In genomic region chr6:112218563-112218962, GRCh38 we compare ENCODE assay signal across 10 cellular contexts. TPM values are rescaled to one million over a fixed set of nuclear protein-coding genes. Genes with fewer than 3 reads are reported as not detected.
DNase-seq lines count a peak whose midpoint lies in the region; ATAC-seq and TF ChIP-seq lines count a peak whose summit lies in the region.
"Had no signal": no experiment of that assay in that cellular context is flagged by ENCODE, and none has a peak within 500 bp of the region (broad histone marks: within the 10 kb centered on the region; RNA-seq: fewer than 3 reads in every experiment).

No MANE protein-coding gene starts in this region.

- no peak overlapping the region for H3K4me2 ChIP-seq in GM23338

- no peak for TF ChIP-seq POLR2A in thyroid gland (IDR thresholded peaks at IDR 0.05)

- 26 to 41% methylated on average over 5 of the region's 5 CpGs for WGBS in thyroid gland, 2 donors

- peaks cover 6 to 27% of the 10 kb centered on the region in 2 donors for H3K4me1 ChIP-seq in thyroid gland
- peaks cover 18% of the 10 kb centered on the region for H3K4me1 ChIP-seq in GM23338 (ENCODE audit: insufficient read depth)

- no peak overlapping the region for H3K4me3 Mint-ChIP-seq in GM23338
- no peak overlapping the region for H3K4me3 Mint-ChIP-seq in activated T-cell treated with anti-CD3 and anti-CD28 coated beads, Interleukin-2, amount 50 U/mL, for 4 hours
- H3K4me3 Mint-ChIP-seq: effector memory CD8-positive, alpha-beta T cell had no signal

- ATAC-seq in GM23338 (no peak), GM19455 (IDR thresholded peaks at IDR 0.05; ENCODE audit: unreplicated experiment) (no peak)
- no peak for ATAC-seq in activated T-cell treated with anti-CD3 and anti-CD28 coated beads, Interleukin-2, amount 50 U/mL, for 4 hours
- ATAC-seq: effector memory CD8-positive, alpha-beta T cell had no signal

- H3K36me3 Mint-ChIP-seq in GM23338 (ENCODE audit: low read depth), result no peaks in the 10 kb centered on the region
- no peaks in the 10 kb centered on the region for H3K36me3 Mint-ChIP-seq in activated T-cell treated with anti-CD3 and anti-CD28 coated beads, Interleukin-2, amount 50 U/mL, for 4 hours (ENCODE audit: insufficient read depth)

- H3K36me3 ChIP-seq in thyroid gland, result no peaks in the 10 kb centered on the region
- no peaks in the 10 kb centered on the region for H3K36me3 ChIP-seq in GM23338 (ENCODE audit: insufficient read depth)

- TF ChIP-seq CTCF in thyroid gland (IDR thresholded peaks at IDR 0.05) (no peak), GM23338 (conservative IDR thresholded peaks at IDR 0.05; ENCODE audit: low read depth in 2 of 2) (no peak)

- H3K27me3 ChIP-seq in thyroid gland (no peaks in the 10 kb centered on the region), GM23338 (ENCODE audit: insufficient read depth) (no peaks in the 10 kb centered on the region)

- peaks cover 19% of the 10 kb centered on the region for H3K4me1 Mint-ChIP-seq in GM23338
- H3K4me1 Mint-ChIP-seq in activated T-cell treated with anti-CD3 and anti-CD28 coated beads, Interleukin-2, amount 50 U/mL, for 4 hours (ENCODE audit: low read depth), result no peaks in the 10 kb centered on the region

- H3K9me3 Mint-ChIP-seq in GM23338, result no peaks in the 10 kb centered on the region
- no peaks in the 10 kb centered on the region for H3K9me3 Mint-ChIP-seq in activated T-cell treated with anti-CD3 and anti-CD28 coated beads, Interleukin-2, amount 50 U/mL, for 4 hours
- H3K9me3 Mint-ChIP-seq: effector memory CD8-positive, alpha-beta T cell had no signal

- no peak overlapping the region for H2AFZ ChIP-seq in GM23338

- no peak overlapping the region for H3K27ac Mint-ChIP-seq in GM23338
- H3K27ac Mint-ChIP-seq: effector memory CD8-positive, alpha-beta T cell had no signal

- intact Hi-C loops in thyroid gland (cut with DNase I), result no loop called here

- H3F3A ChIP-seq in GM23338 (replicated peaks; ENCODE audit: low read depth), result no peaks in the 10 kb centered on the region

- H3K27me3 Mint-ChIP-seq in GM23338 (ENCODE audit: insufficient read depth, low read depth, poor library complexity), result peaks cover 3% of the 10 kb centered on the region
- H3K27me3 Mint-ChIP-seq in activated T-cell treated with anti-CD3 and anti-CD28 coated beads, Interleukin-2, amount 50 U/mL, for 4 hours (ENCODE audit: low read depth), result peaks cover 7% of the 10 kb centered on the region

- H4K20me1 ChIP-seq in GM23338 (replicated peaks; ENCODE audit: insufficient read depth), result no peaks in the 10 kb centered on the region

- H3K27ac ChIP-seq in thyroid gland (peak overlapping the region in 2 of 3 donors; percentile 12 to 34), GM23338 (ENCODE audit: low read depth) (no peak overlapping the region)

- DNase-seq in NCI-H2227 (lab: John Stamatoyannopoulos, UW; ENCODE audit: unreplicated experiment) (peak; percentile 40), cerebellar cortex (ENCODE audit: low spot score) (peak; percentile 39), iris pigment epithelial cell (ENCODE audit: low read depth) (peak; percentile 53), thyroid gland (peak; percentile 62 to 74), GM23338 (ENCODE audit: low spot score) (no peak), retina (no peak)
- DNase-seq in activated T-cell treated with anti-CD3 and anti-CD28 coated beads, Interleukin-2, amount 50 U/mL, for 4 hours, result no peak
- DNase-seq: effector memory CD8-positive, alpha-beta T cell; NCI-H2029 had no signal

- H3K9me3 ChIP-seq in thyroid gland, result no peaks in the 10 kb centered on the region

- H3K9me2 ChIP-seq in GM23338 (ENCODE audit: insufficient read depth), result no peaks in the 10 kb centered on the region

- H3K79me2 ChIP-seq in GM23338 (replicated peaks; ENCODE audit: insufficient read depth), result no peaks in the 10 kb centered on the region

- H3K4me3 ChIP-seq in thyroid gland (replicated peaks in 1 of 3) (no peak overlapping the region), GM23338 (no peak overlapping the region)

TF ChIP-seq in GM23338, 12 proteins besides CTCF, POLR2A, EP300 and RAD21 (continues in another document):
- TF ChIP-seq EZH2 (IDR thresholded peaks at IDR 0.05; ENCODE audit: low read depth, unreplicated experiment), result no peak
- no peak for TF ChIP-seq ZNF114 (CRISPR knock-in tag; IDR thresholded peaks at IDR 0.05)
- TF ChIP-seq STAT1 (IDR thresholded peaks at IDR 0.05; ENCODE audit: unreplicated experiment), result no peak
- TF ChIP-seq POLR2AphosphoS5 (IDR thresholded peaks at IDR 0.05; ENCODE audit: low read depth), result no peak
- TF ChIP-seq ETS1 (IDR thresholded peaks at IDR 0.05), result no peak
- no peak for TF ChIP-seq EZH2phosphoT487 (IDR thresholded peaks at IDR 0.05; ENCODE audit: unreplicated experiment)
- TF ChIP-seq JUNB (IDR thresholded peaks at IDR 0.05; ENCODE audit: unreplicated experiment), result no peak
- TF ChIP-seq ZNF331 (CRISPR knock-in tag; IDR thresholded peaks at IDR 0.05; ENCODE audit: low read depth), result no peak
- no peak for TF ChIP-seq CREB1 (CRISPR knock-in tag; IDR thresholded peaks at IDR 0.05; ENCODE audit: low read depth)
- TF ChIP-seq NANOG (IDR thresholded peaks at IDR 0.05; ENCODE audit: borderline replicate concordance), result no peak
- no peak for TF ChIP-seq REST (IDR thresholded peaks at IDR 0.05; ENCODE audit: unreplicated experiment)

RNA-seq across cellular contexts. Expression of gene LAMA4, which starts 35.8 kb away (rescaled TPM):
- total RNA-seq in thyroid gland, result 10 to 100 TPM; 29.9 to 40.0 (median 35.3) TPM
- 1.7 and 4.9 TPM in 2 replicates for total RNA-seq in GM23338 (2014; rRNA removed; shearing (Covaris generic))
- 2.8 TPM in 2 replicates for polyA plus RNA-seq in GM23338 (2016; fragmentation: Nextera tagmentation; extraction: Ambion mirVana)
- under 1 TPM in 2 of 3 donors, not detected in 1; 0.30 to 0.34 TPM for total RNA-seq in activated T-cell treated with anti-CD3 and anti-CD28 coated beads, Interleukin-2, amount 50 U/mL, for 4 hours

Comparison
In these comparisons a context has a peak if more than half of its experiments do, and no peak if none do; other contexts are left out.
1. DNase-seq: peak in NCI-H2227 (single experiment), cerebellar cortex (single experiment), iris pigment epithelial cell (single experiment) and thyroid gland (2 of 2); none in GM23338 (single experiment), activated T-cell treated with anti-CD3 and anti-CD28 coated beads, Interleukin-2, amount 50 U/mL, for 4 hours (single experiment) and retina (single experiment).